Comparison of ENCODE assay signal across 9 cellular contexts in genomic region chr20:25282034-25282781, GRCh38. TPM values are rescaled to one million over a fixed set of nuclear protein-coding genes. Genes with fewer than 3 reads are reported as not detected.
DNase-seq lines count a peak whose midpoint lies in the region; ATAC-seq and TF ChIP-seq lines count a peak whose summit lies in the region.
"Had no signal": no experiment of that assay in that cellular context is flagged by ENCODE, and none has a peak within 500 bp of the region (broad histone marks: within the 10 kb centered on the region; RNA-seq: fewer than 3 reads in every experiment).

No MANE protein-coding gene starts in this region.

- peaks cover 20% of the 10 kb centered on the region for H4K20me1 ChIP-seq in DOHH2 (ENCODE audit: control insufficient read depth, insufficient read depth, low read depth, low read length)

- H3K9me2 ChIP-seq in DOHH2 (replicated peaks; ENCODE audit: control insufficient read depth, low read length): no peaks in the 10 kb centered on the region

- peaks cover 52% of the 10 kb centered on the region for H3K36me3 Mint-ChIP-seq in activated T-helper 17 cell treated with anti-CD3 and anti-CD28 coated beads, Interleukin-2, amount 50 U/mL, for 72 hours (ENCODE audit: low read depth)
- H3K36me3 Mint-ChIP-seq in neural crest cell (ENCODE audit: low read depth): peaks cover 18% of the 10 kb centered on the region

- H3K9me3 ChIP-seq in DOHH2 (ENCODE audit: control insufficient read depth, insufficient read depth, low read length): no peaks in the 10 kb centered on the region
- H3K9me3 ChIP-seq: neutrophil had no signal

- peak overlapping the region; percentile 61 for H3K4me2 ChIP-seq in DOHH2 (ENCODE audit: low read length)

- no peaks in the 10 kb centered on the region for H3F3A ChIP-seq in DOHH2 (ENCODE audit: control insufficient read depth, insufficient read depth)

- TF ChIP-seq CTCF in DOHH2 (IDR thresholded peaks at IDR 0.05; ENCODE audit: low read depth, low read length, poor library complexity, severe bottlenecking) (no peak), neural crest cell (conservative IDR thresholded peaks at IDR 0.05) (no peak)

- H3K27me3 ChIP-seq in DOHH2 (ENCODE audit: control insufficient read depth, low read length): no peaks in the 10 kb centered on the region
- H3K27me3 ChIP-seq: neutrophil had no signal

- H3K27me3 Mint-ChIP-seq in activated T-helper 17 cell treated with anti-CD3 and anti-CD28 coated beads, Interleukin-2, amount 50 U/mL, for 72 hours: no peaks in the 10 kb centered on the region
- no peaks in the 10 kb centered on the region for H3K27me3 Mint-ChIP-seq in neural crest cell (ENCODE audit: low read depth)

- H3K27ac Mint-ChIP-seq in activated T-helper 17 cell treated with anti-CD3 and anti-CD28 coated beads, Interleukin-2, amount 50 U/mL, for 72 hours: peak overlapping the region; percentile 74
- peak overlapping the region; percentile 19 for H3K27ac Mint-ChIP-seq in neural crest cell (ENCODE audit: unreplicated experiment)

- H3K4me1 Mint-ChIP-seq in activated T-helper 17 cell treated with anti-CD3 and anti-CD28 coated beads, Interleukin-2, amount 50 U/mL, for 72 hours: no peaks in the 10 kb centered on the region
- no peaks in the 10 kb centered on the region for H3K4me1 Mint-ChIP-seq in neural crest cell

- no peaks in the 10 kb centered on the region for H3K9me3 Mint-ChIP-seq in activated T-helper 17 cell treated with anti-CD3 and anti-CD28 coated beads, Interleukin-2, amount 50 U/mL, for 72 hours
- H3K9me3 Mint-ChIP-seq in neural crest cell: no peaks in the 10 kb centered on the region

- H3K79me2 ChIP-seq in DOHH2 (ENCODE audit: control insufficient read depth, low read length): no peaks in the 10 kb centered on the region

- H3K4me1 ChIP-seq in DOHH2 (ENCODE audit: control insufficient read depth, low read length): peaks cover 34% of the 10 kb centered on the region

- H3K4me3 ChIP-seq in DOHH2 (ENCODE audit: low read length): peak overlapping the region; percentile 13

- no peak overlapping the region for H3K27ac ChIP-seq in DOHH2 (ENCODE audit: low read depth, low read length)
- H3K27ac ChIP-seq: neutrophil had no signal

- ATAC-seq in HG02885 (IDR thresholded peaks at IDR 0.05; ENCODE audit: poor library complexity, unreplicated experiment) (peak; percentile 21), GM19467 (IDR thresholded peaks at IDR 0.05; ENCODE audit: unreplicated experiment) (no peak)
- no peak for ATAC-seq in activated T-helper 17 cell treated with anti-CD3 and anti-CD28 coated beads, Interleukin-2, amount 50 U/mL, for 72 hours (replicated peaks)

- no peak overlapping the region for H3K4me3 Mint-ChIP-seq in activated T-helper 17 cell treated with anti-CD3 and anti-CD28 coated beads, Interleukin-2, amount 50 U/mL, for 72 hours
- H3K4me3 Mint-ChIP-seq in neural crest cell: no peak overlapping the region

- H3K36me3 ChIP-seq in DOHH2 (ENCODE audit: control insufficient read depth, low read length): peaks cover 21% of the 10 kb centered on the region

- DNase-seq in neural crest cell (ENCODE audit: low read depth, low spot score) (no peak), NCI-H345 (lab: John Stamatoyannopoulos, UW) (no peak), HuH-7 (ENCODE audit: low spot score) (no peak), NCI-H2107 treated with DMSO at 0.1 percent for 48 hours (lab: John Stamatoyannopoulos, UW; ENCODE audit: unreplicated experiment) (no peak)

RNA-seq across cellular contexts. Expression of gene PYGB, which starts 34.3 kb away (rescaled TPM):
- 10 to 100 TPM; 15.4 to 27.0 TPM for total RNA-seq in activated T-helper 17 cell treated with anti-CD3 and anti-CD28 coated beads, Interleukin-2, amount 50 U/mL, for 72 hours
- total RNA-seq in neural crest cell: 71.1 and 77.1 TPM in 2 replicates
